Comparison of ENCODE assay signal across 8 cellular contexts in the genomic region with DNA sequence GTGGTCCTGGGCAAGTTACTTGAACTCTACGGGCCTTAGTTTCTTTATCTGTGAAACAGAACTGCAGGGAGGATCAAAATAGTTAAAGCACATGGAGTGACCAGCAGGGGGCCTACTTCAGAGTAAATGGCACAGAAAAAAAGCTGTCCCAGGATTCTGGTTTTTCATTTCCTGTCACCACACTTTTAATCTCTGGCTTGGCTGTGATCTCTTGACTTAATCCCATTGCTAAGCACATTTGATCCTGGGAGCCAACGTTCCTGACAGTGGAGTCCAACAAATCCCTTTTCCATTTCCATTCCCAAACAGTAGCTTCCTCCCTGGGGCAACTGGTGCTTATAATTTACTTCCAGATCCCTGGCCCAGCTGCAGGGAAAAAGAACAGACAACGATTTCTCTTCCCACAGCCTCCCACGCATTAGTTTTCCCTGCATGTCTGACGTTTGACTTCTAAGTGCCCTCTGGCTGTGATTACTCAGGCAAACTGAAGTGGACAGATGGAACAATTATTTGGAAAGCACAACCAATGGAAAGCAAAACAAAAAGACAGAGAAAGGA.
DNase-seq lines count a peak whose midpoint lies in the region; ATAC-seq and TF ChIP-seq lines count a peak whose summit lies in the region.

No MANE protein-coding gene starts in this region.

- no peaks in the 10 kb centered on the region for H3K4me1 ChIP-seq in lung (ENCODE audit: control insufficient read depth in 2 of 2, insufficient read depth in 2 of 2, low read length in 2 of 2)

- WGBS in lung, 2 donors: 19 to 28% methylated on average over 5 of the region's 5 CpGs

- DNase-seq in NCI-H2107 treated with DMSO at 0.1 percent for 48 hours (lab: John Stamatoyannopoulos, UW; ENCODE audit: unreplicated experiment) (peak; percentile 34), NCI-H2107 (lab: John Stamatoyannopoulos, UW) (no peak), NCI-H82 (lab: John Stamatoyannopoulos, UW) (peak; percentile 95), dermis microvascular lymphatic vessel endothelial cell (ENCODE audit: low read depth in 2 of 2) (peak; percentile 50 to 83), lung (ENCODE audit: low spot score) (no peak), ureter (ENCODE audit: low spot score) (no peak)

- no peak overlapping the region for H3K4me3 ChIP-seq in lung

- ATAC-seq in HG03280 (IDR thresholded peaks at IDR 0.05; ENCODE audit: unreplicated experiment) (peak; percentile 62), lung (ENCODE audit: insufficient read depth, low FRiP score) (peak; percentile 41), HG02970 (IDR thresholded peaks at IDR 0.05; ENCODE audit: low FRiP score, unreplicated experiment) (no peak)

- H3K27me3 ChIP-seq in lung (ENCODE audit: control insufficient read depth, insufficient read depth): no peaks in the 10 kb centered on the region

- H3K27ac ChIP-seq in lung (ENCODE audit: low read depth in 1 of 2, low read length in 1 of 2): no peak overlapping the region

- H3K36me3 ChIP-seq in lung (ENCODE audit: control insufficient read depth in 2 of 2, insufficient read depth in 2 of 2, low read length in 2 of 2): no peaks in the 10 kb centered on the region

- TF ChIP-seq CTCF in lung (IDR thresholded peaks at IDR 0.05; ENCODE audit: control extremely low read depth, extremely low read depth): no peak

- H3K9me3 ChIP-seq in lung (ENCODE audit: control insufficient read depth in 2 of 2, insufficient read depth in 1 of 2, low read length in 1 of 2): no peaks in the 10 kb centered on the region

Comparison
In these comparisons a context has a peak if more than half of its experiments do, and no peak if none do; other contexts are left out.
1. DNase-seq: peak in NCI-H2107 treated with DMSO at 0.1 percent for 48 hours (single experiment), NCI-H82 (single experiment) and dermis microvascular lymphatic vessel endothelial cell (2 of 2); none in NCI-H2107 (single experiment), lung (single experiment) and ureter (single experiment).